Comparison of ENCODE assay signal across 1 cellular context in the genomic region with DNA sequence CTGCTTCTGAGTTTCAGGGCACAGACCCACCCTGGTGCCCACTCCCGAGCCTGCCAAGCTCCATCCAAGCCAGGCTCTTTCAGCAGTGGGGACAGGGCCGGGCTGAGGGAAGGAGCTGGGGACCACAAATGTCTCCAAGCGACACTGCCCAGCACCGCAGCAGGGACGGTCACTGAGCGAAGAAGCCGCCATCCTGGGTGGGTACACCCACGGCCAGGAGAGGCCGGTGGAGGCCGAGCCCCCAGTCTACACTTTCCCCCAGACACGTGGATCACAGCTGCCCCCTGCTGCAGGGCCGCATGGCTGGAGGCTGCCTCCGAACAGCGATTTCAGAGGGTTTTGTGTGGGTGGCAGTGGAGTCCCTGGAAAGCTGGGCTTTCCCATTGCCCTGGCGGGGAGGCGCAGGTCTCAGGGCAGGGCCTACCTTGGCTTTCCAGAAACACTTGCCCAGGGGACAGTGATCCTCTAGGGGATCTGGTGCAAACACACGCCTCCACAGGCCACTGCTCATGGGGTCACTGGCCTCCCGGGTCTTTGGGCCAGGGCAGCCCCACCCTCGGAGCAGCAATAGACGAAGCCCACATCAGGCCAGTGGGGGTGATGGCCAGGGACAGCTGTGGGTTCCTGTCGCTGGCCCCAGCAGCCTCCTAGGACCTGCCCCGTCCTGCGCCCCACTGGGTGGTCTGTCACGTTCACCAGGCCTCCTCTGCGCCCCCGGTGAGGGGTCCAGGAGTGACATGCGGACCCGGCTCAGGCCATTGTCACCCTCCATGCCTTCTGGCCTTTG.
TF ChIP-seq lines count a peak whose summit lies in the region.

No MANE protein-coding gene starts in this region.

TF ChIP-seq in Ishikawa, 13 proteins besides CTCF, POLR2A, EP300 and RAD21 (continued from another document):
- TF ChIP-seq TCF12 (IDR thresholded peaks at IDR 0.05; ENCODE audit: low read depth), result no peak
- no peak for TF ChIP-seq CREB1 (IDR thresholded peaks at IDR 0.05; ENCODE audit: low read depth)
- TF ChIP-seq, protein P1, sequence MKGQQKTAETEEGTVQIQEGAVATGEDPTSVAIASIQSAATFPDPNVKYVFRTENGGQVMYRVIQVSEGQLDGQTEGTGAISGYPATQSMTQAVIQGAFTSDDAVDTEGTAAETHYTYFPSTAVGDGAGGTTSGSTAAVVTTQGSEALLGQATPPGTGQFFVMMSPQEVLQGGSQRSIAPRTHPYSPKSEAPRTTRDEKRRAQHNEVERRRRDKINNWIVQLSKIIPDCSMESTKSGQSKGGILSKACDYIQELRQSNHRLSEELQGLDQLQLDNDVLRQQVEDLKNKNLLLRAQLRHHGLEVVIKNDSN (IDR thresholded peaks at IDR 0.05), result no peak
- TF ChIP-seq TAF1 (IDR thresholded peaks at IDR 0.05; ENCODE audit: low read depth), result no peak
- no peak for TF ChIP-seq TEAD4 (IDR thresholded peaks at IDR 0.05)
